ENCODE assay signal across 8 cellular contexts in the genomic region with DNA sequence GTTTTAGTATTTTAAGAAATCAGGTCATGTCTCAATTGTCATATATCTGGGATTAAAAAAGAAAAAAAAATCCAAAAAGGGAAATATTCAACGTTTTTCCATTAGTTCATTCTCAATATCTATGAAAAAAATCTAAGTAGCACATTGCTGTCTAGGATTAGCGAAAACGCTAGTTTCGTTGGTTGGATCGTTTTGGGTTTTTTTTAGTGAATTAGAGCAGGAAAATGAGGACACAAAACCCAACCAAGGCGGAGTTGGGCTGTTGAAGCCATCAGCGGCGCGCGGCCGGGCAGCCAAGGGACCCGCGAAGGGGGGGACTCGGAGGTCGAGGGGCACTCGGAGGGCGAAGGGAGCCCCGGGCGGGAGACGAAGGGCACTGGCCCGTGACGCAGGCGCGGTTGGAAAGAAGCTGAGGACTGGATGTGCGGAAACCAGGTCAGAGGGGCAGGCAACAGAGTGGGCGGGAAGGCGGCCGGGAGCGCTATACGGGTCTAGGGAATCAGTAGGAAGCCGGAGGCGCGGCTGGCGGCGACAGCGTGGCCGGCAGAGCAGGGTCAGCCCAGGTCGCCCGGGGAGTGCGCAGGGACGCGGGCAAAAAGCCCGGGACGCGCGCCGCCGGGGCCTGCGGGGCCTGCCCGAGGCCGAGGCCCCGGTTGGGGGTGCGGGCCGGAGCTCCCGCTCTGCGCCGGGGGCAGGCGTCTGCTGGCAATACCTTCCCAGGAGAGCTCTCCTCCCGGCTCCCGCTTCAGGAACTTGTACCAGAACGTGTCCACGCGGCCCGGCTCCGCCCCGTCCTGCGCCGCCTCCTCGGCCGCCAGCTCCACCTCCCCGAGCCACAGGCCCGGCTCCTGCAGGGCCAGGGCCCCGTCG. TPM values are rescaled to one million over a fixed set of nuclear protein-coding genes. Genes with fewer than 3 reads are reported as not detected.
A peak's percentile ranks its signal among the peaks of the same experiment; 100 is the strongest.
DNase-seq lines count a peak whose midpoint lies in the region; ATAC-seq and TF ChIP-seq lines count a peak whose summit lies in the region.

No MANE protein-coding gene starts in this region.

- intact Hi-C loops in CD4-positive, alpha-beta T cell (cut with DNase I, micrococcal nuclease): loop anchor here (2.0 to 10.0 kb wide), 3 partner anchors 80 to 230 kb away; a partner anchor contains a TSS

- peaks cover 4% of the 10 kb centered on the region for H3K79me1 ChIP-seq in mesenchymal stem cell (replicated peaks; ENCODE audit: low read length, poor library complexity, severe bottlenecking)

- H3K4me3 Mint-ChIP-seq in CD4-positive, alpha-beta T cell: peak overlapping the region; percentile 100
- peak overlapping the region; percentile 97 to 98 for H3K4me3 Mint-ChIP-seq in effector memory CD8-positive, alpha-beta T cell

- no peak for TF ChIP-seq CTCF in CD4-positive, alpha-beta T cell (IDR thresholded peaks at IDR 0.05)

- H3K27me3 Mint-ChIP-seq in CD4-positive, alpha-beta T cell: no peaks in the 10 kb centered on the region
- no peaks in the 10 kb centered on the region for H3K27me3 Mint-ChIP-seq in effector memory CD8-positive, alpha-beta T cell

- no peak overlapping the region for H3K23ac ChIP-seq in mesenchymal stem cell (ENCODE audit: low read length in 2 of 2)

- ATAC-seq in CD4-positive, alpha-beta T cell (ENCODE audit: poor library complexity): peak; percentile 59
- peak; percentile 74 for ATAC-seq in GM19463 (IDR thresholded peaks at IDR 0.05; ENCODE audit: unreplicated experiment)
- peak; percentile 70 for ATAC-seq in effector memory CD8-positive, alpha-beta T cell (replicated peaks)

- H3K27ac Mint-ChIP-seq in CD4-positive, alpha-beta T cell: peak overlapping the region; percentile 100
- peak overlapping the region; percentile 97 to 98 for H3K27ac Mint-ChIP-seq in effector memory CD8-positive, alpha-beta T cell

- POLR2A ChIA-PET in CD4-positive, alpha-beta T cell (lab: Charles Lee): interaction anchor here (0.6 to 3.9 kb wide), 12 partner anchors 8 to 1470 kb away, joined by 3 to 60 read pairs (median 4); a partner anchor contains a TSS

- H3K27me3 ChIP-seq in CD4-positive, alpha-beta T cell (ENCODE audit: control insufficient read depth, insufficient read depth, low read length): no peaks in the 10 kb centered on the region
- H3K27me3 ChIP-seq in mesenchymal stem cell (ENCODE audit: control insufficient read depth in 1 of 2, insufficient read depth in 1 of 2, low read length in 2 of 2): no peaks in the 10 kb centered on the region

- peak overlapping the region; percentile 84 to 86 for H3K4me3 ChIP-seq in mesenchymal stem cell (ENCODE audit: insufficient read depth in 1 of 2, low read depth in 1 of 2, low read length in 2 of 2)

- H3K36me3 Mint-ChIP-seq in CD4-positive, alpha-beta T cell (ENCODE audit: low read depth): peaks cover 16% of the 10 kb centered on the region
- peaks cover 9% of the 10 kb centered on the region for H3K36me3 Mint-ChIP-seq in effector memory CD8-positive, alpha-beta T cell (ENCODE audit: insufficient read depth)

- H3K4me1 ChIP-seq in mesenchymal stem cell (ENCODE audit: control insufficient read depth, insufficient read depth, low read depth, low read length): peaks cover 1% of the 10 kb centered on the region

- peak overlapping the region; percentile 13 for H3K27ac ChIP-seq in CD4-positive, alpha-beta T cell (ENCODE audit: low read depth, low read length)
- H3K27ac ChIP-seq in mesenchymal stem cell (ENCODE audit: low read length, poor library complexity, severe bottlenecking): peak overlapping the region; percentile 75

- no peak overlapping the region for H2AK5ac ChIP-seq in mesenchymal stem cell (ENCODE audit: low read length, severe bottlenecking)

- peak overlapping the region; percentile 76 for H2AFZ ChIP-seq in mesenchymal stem cell (ENCODE audit: low read depth, low read length)

- H2BK5ac ChIP-seq in mesenchymal stem cell (ENCODE audit: low read depth, low read length, poor library complexity, severe bottlenecking): peak overlapping the region; percentile 95

- peaks cover 16% of the 10 kb centered on the region for H3K4me1 Mint-ChIP-seq in CD4-positive, alpha-beta T cell (ENCODE audit: low read depth)
- H3K4me1 Mint-ChIP-seq in effector memory CD8-positive, alpha-beta T cell (ENCODE audit: low read depth in 2 of 2): peaks cover 4 to 6% of the 10 kb centered on the region in 2 donors

- under 1% methylated on average over 52 of the region's 74 CpGs for WGBS in mesenchymal stem cell

- peak overlapping the region; percentile 98 for H3K4me2 ChIP-seq in mesenchymal stem cell (ENCODE audit: low read length, poor library complexity, severe bottlenecking)

- H2BK15ac ChIP-seq in mesenchymal stem cell (ENCODE audit: low read depth, poor library complexity, severe bottlenecking): peak overlapping the region; percentile 100

- H3K4ac ChIP-seq in mesenchymal stem cell (ENCODE audit: low read depth in 1 of 2, low read length in 2 of 2): peak overlapping the region in 1 of 2 experiments; percentile 13

- H2BK12ac ChIP-seq in mesenchymal stem cell (ENCODE audit: low read length in 2 of 2): no peak overlapping the region

- peak overlapping the region; percentile 88 to 97 for H3K18ac ChIP-seq in mesenchymal stem cell (ENCODE audit: low read depth in 1 of 2, low read length in 2 of 2)

- H3K36me3 ChIP-seq in mesenchymal stem cell (ENCODE audit: control insufficient read depth in 1 of 2, insufficient read depth in 2 of 2, low read depth in 1 of 2, low read length in 2 of 2): no peaks in the 10 kb centered on the region

- H3K9ac ChIP-seq in mesenchymal stem cell (ENCODE audit: low read length): peak overlapping the region; percentile 98

- no peak overlapping the region for H3K14ac ChIP-seq in mesenchymal stem cell (ENCODE audit: low read length in 2 of 2)

- no peaks in the 10 kb centered on the region for H3K9me3 Mint-ChIP-seq in CD4-positive, alpha-beta T cell
- H3K9me3 Mint-ChIP-seq in effector memory CD8-positive, alpha-beta T cell: no peaks in the 10 kb centered on the region

- no peaks in the 10 kb centered on the region for H3K9me3 ChIP-seq in CD4-positive, alpha-beta T cell (ENCODE audit: control insufficient read depth, low read length)
- H3K9me3 ChIP-seq in mesenchymal stem cell (ENCODE audit: control insufficient read depth, low read length): no peaks in the 10 kb centered on the region

- CTCF ChIA-PET in CD4-positive, alpha-beta T cell (lab: Charles Lee): interaction anchor here (1.0 kb wide), 1 partner anchor 77 kb away, joined by 3 read pairs; no protein-coding TSS in a partner anchor

- DNase-seq in CD4-positive, alpha-beta T cell: peak; percentile 33 to 65 (median 50)
- DNase-seq in HK-2 (ENCODE audit: unreplicated experiment) (peak; percentile 91), NCI-H82 (lab: John Stamatoyannopoulos, UW) (peak; percentile 98), mesenchymal stem cell (peak; percentile 90)
- peak; percentile 92 for DNase-seq in activated CD8-positive, alpha-beta memory T cell treated with anti-CD3 and anti-CD28 coated beads for 24 hours
- peak; percentile 45 to 54 (median 47) for DNase-seq in effector memory CD8-positive, alpha-beta T cell
- DNase-seq in stimulated activated CD8-positive, alpha-beta memory T cell treated with anti-CD3 and anti-CD28 coated beads, Interleukin-12 subunit alpha, Interleukin-12 subunit beta, amount 100 ng/mL, for 4 hours (ENCODE audit: low read depth): peak; percentile 68

- peak overlapping the region; percentile 15 for H4K91ac ChIP-seq in mesenchymal stem cell (ENCODE audit: low read length)

- peak overlapping the region; percentile 77 for H4K8ac ChIP-seq in mesenchymal stem cell (ENCODE audit: low read length)

- H2BK120ac ChIP-seq in mesenchymal stem cell (ENCODE audit: low read depth, low read length): peak overlapping the region; percentile 95

RNA-seq across cellular contexts. Expression of a gene that starts 0.6 kb away (rescaled TPM):
- total RNA-seq in CD4-positive, alpha-beta T cell: 1 to 10 TPM; 5.0 to 5.7 TPM
- 2.3 TPM for polyA plus RNA-seq in mesenchymal stem cell (2013, experiment 1 of 2)
- polyA plus RNA-seq in mesenchymal stem cell (2013, experiment 2 of 2): 2.8 TPM

Comparison
In these comparisons a context has a peak if more than half of its experiments do, and no peak if none do; other contexts are left out.
1. Peak in every context shown above with its lines: DNase-seq, ATAC-seq, H3K4me3 ChIP-seq and H3K27ac ChIP-seq.
2. DNase-seq: peak in every context shown above with its lines; median percentile 98 in NCI-H82; 92 in activated CD8-positive, alpha-beta memory T cell treated with anti-CD3 and anti-CD28 coated beads for 24 hours; 91 in HK-2; 90 in mesenchymal stem cell; 68 in stimulated activated CD8-positive, alpha-beta memory T cell treated with anti-CD3 and anti-CD28 coated beads, Interleukin-12 subunit alpha, Interleukin-12 subunit beta, amount 100 ng/mL, for 4 hours; 50 in CD4-positive, alpha-beta T cell; 47 in effector memory CD8-positive, alpha-beta T cell.